Comparison of ENCODE assay signal across 7 cellular contexts in the genomic region with DNA sequence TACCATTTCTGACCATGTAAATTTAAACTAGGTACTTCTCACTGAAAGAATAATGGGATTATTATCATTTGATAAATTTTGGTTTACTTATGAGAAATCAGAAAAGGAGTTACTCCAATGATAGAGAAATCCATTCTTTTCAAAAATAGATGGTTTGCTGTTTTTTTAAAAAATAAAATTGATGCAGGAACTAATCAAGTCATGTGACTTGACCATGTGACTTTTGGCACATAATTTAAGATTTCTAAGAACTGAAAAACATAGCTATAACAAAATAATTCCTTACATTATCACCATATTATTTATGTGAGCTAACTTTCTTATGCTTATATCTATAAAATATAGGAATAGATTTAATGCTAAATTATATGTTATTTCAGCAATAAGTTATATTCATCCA.
"Had no signal": no experiment of that assay in that cellular context is flagged by ENCODE, and none has a peak within 500 bp of the region (broad histone marks: within the 10 kb centered on the region; RNA-seq: fewer than 3 reads in every experiment).

No MANE protein-coding gene starts in this region.

- H3K4me2 ChIP-seq: KMS-11 had no signal

- H3K9ac ChIP-seq: KMS-11 had no signal

- ATAC-seq: HepG2 had no signal

- H3K27ac ChIP-seq: HL-60, KMS-11 had no signal

- DNase-seq: Karpas-422, KBM-7, KG1 had no signal

- FAIRE-seq: HepG2, HTR-8/SVneo had no signal
